Comparison of ENCODE assay signal across 1 cellular context in genomic region chr10:82925547-82925946, GRCh38.
A peak's percentile ranks its signal among the peaks of the same experiment; 100 is the strongest.
TF ChIP-seq lines count a peak whose summit lies in the region.

No MANE protein-coding gene starts in this region.

TF ChIP-seq in GM12878, 131 proteins besides CTCF, POLR2A, EP300 and RAD21 (continued from another document and continues in another):
- no peak for TF ChIP-seq USF1 (IDR thresholded peaks at IDR 0.05; ENCODE audit: borderline replicate concordance, extremely low read length, insufficient read depth, low read depth, low read length)
- 0 out of 2 replicates have a peak, but pooled peaks have one; percentile 25 for TF ChIP-seq IKZF1 (conservative IDR thresholded peaks at IDR 0.05)
- no peak for TF ChIP-seq LARP7 (IDR thresholded peaks at IDR 0.05)
- TF ChIP-seq TBL1XR1 (IDR thresholded peaks at IDR 0.05; ENCODE audit: low read depth, low read length), result no peak
- no peak for TF ChIP-seq RFX5 (IDR thresholded peaks at IDR 0.05; ENCODE audit: low read depth, low read length)
- peak; percentile 50; the same call in 1 of the 2 replicates for TF ChIP-seq RUNX3 (IDR thresholded peaks at IDR 0.05; ENCODE audit: low read length)
- no peak for TF ChIP-seq RBBP5 (conservative IDR thresholded peaks at IDR 0.05)
- no peak for TF ChIP-seq ZNF592 (IDR thresholded peaks at IDR 0.05)
- no peak for TF ChIP-seq SMAD5 (IDR thresholded peaks at IDR 0.05; ENCODE audit: low read depth)
- TF ChIP-seq ZNF384 (IDR thresholded peaks at IDR 0.05; ENCODE audit: borderline replicate concordance, low read depth, low read length), result no peak
- 0 out of 2 replicates have a peak, but pooled peaks have one; percentile 31 for TF ChIP-seq JUND (IDR thresholded peaks at IDR 0.05; ENCODE audit: low read depth, low read length)
- TF ChIP-seq YBX1 (IDR thresholded peaks at IDR 0.05), result no peak
- no peak for TF ChIP-seq BHLHE40 (IDR thresholded peaks at IDR 0.05; ENCODE audit: borderline replicate concordance in 1 of 2, low read depth in 2 of 2, low read length in 1 of 2)
- peak; percentile 52; the same call in 1 of the 2 replicates for TF ChIP-seq ZBED1 (IDR thresholded peaks at IDR 0.05; ENCODE audit: borderline replicate concordance)
- no peak for TF ChIP-seq TAF1 (IDR thresholded peaks at IDR 0.05; ENCODE audit: borderline replicate concordance, low read depth, low read length)
- TF ChIP-seq PML (IDR thresholded peaks at IDR 0.05; ENCODE audit: low read length), result no peak
- no peak for TF ChIP-seq ELK1 (IDR thresholded peaks at IDR 0.05; ENCODE audit: low read depth, low read length)
- no peak for TF ChIP-seq RCOR1 (conservative IDR thresholded peaks at IDR 0.05; ENCODE audit: low read depth, low read length)
- no peak for TF ChIP-seq USF2 (IDR thresholded peaks at IDR 0.05; ENCODE audit: borderline replicate concordance, low read depth, low read length)
- no peak for TF ChIP-seq PAX5 (IDR thresholded peaks at IDR 0.05; ENCODE audit: borderline replicate concordance, low read depth, low read length)
- TF ChIP-seq ATF7 (IDR thresholded peaks at IDR 0.05; ENCODE audit: low read depth), result peak; percentile 70
- TF ChIP-seq ZNF687 (IDR thresholded peaks at IDR 0.05), result no peak
- TF ChIP-seq BACH1 (IDR thresholded peaks at IDR 0.05; ENCODE audit: borderline replicate concordance), result no peak
- TF ChIP-seq E4F1 (IDR thresholded peaks at IDR 0.05; ENCODE audit: borderline replicate concordance, partially characterized antibody), result no peak
- no peak for TF ChIP-seq HCFC1 (IDR thresholded peaks at IDR 0.05; ENCODE audit: low read length)
- TF ChIP-seq E2F8 (IDR thresholded peaks at IDR 0.05; ENCODE audit: low read depth, partially characterized antibody), result no peak
- TF ChIP-seq DPF2 (IDR thresholded peaks at IDR 0.05), result no peak
- TF ChIP-seq CBX3 (IDR thresholded peaks at IDR 0.05; ENCODE audit: borderline replicate concordance, low read depth), result no peak
- TF ChIP-seq FOXK2 (IDR thresholded peaks at IDR 0.05), result no peak
- TF ChIP-seq IRF3 (IDR thresholded peaks at IDR 0.05), result no peak
- TF ChIP-seq RAD51 (IDR thresholded peaks at IDR 0.05), result no peak
- TF ChIP-seq POU2F2 (IDR thresholded peaks at IDR 0.05; ENCODE audit: borderline replicate concordance, low read depth, low read length), result no peak
- no peak for TF ChIP-seq MYB (IDR thresholded peaks at IDR 0.05; ENCODE audit: borderline replicate concordance, low read depth, low read length)
- TF ChIP-seq WRNIP1 (IDR thresholded peaks at IDR 0.05; ENCODE audit: borderline replicate concordance, low read depth, low read length), result no peak
- no peak for TF ChIP-seq RELB (IDR thresholded peaks at IDR 0.05; ENCODE audit: low read depth)
- no peak for TF ChIP-seq CEBPB (IDR thresholded peaks at IDR 0.05; ENCODE audit: borderline replicate concordance in 1 of 2, low read depth in 2 of 2, low read length in 2 of 2)
- no peak for TF ChIP-seq SMARCA5 (IDR thresholded peaks at IDR 0.05)
- no peak for TF ChIP-seq ZNF207 (IDR thresholded peaks at IDR 0.05; ENCODE audit: borderline replicate concordance)
- no peak for TF ChIP-seq SUZ12 (IDR thresholded peaks at IDR 0.05; ENCODE audit: unreplicated experiment)
- peak; percentile 76; the same call in 1 of the 2 replicates for TF ChIP-seq MEF2A (IDR thresholded peaks at IDR 0.05; ENCODE audit: insufficient read depth, low read depth, low read length)
- peak; percentile 64; the same call in 1 of the 2 replicates for TF ChIP-seq NFIC (IDR thresholded peaks at IDR 0.05; ENCODE audit: low read depth, low read length)
- TF ChIP-seq HDAC6 (IDR thresholded peaks at IDR 0.05; ENCODE audit: unreplicated experiment), result no peak
- TF ChIP-seq EED (IDR thresholded peaks at IDR 0.05; ENCODE audit: low read depth), result peak; percentile 71
- TF ChIP-seq FOS (IDR thresholded peaks at IDR 0.05; ENCODE audit: borderline replicate concordance, extremely low read depth, insufficient read length), result no peak
- TF ChIP-seq KLF5 (IDR thresholded peaks at IDR 0.05; ENCODE audit: partially characterized antibody), result no peak
- TF ChIP-seq ZNF622 (IDR thresholded peaks at IDR 0.05), result no peak
- TF ChIP-seq NR2C1 (IDR thresholded peaks at IDR 0.05), result no peak
- no peak for TF ChIP-seq NR2C2 (IDR thresholded peaks at IDR 0.05; ENCODE audit: borderline replicate concordance, control insufficient read depth, insufficient read length, low read depth)
